ENCODE assay signal across 25 cellular contexts in genomic region chr1:15095492-15095867, GRCh38. TPM values are rescaled to one million over a fixed set of nuclear protein-coding genes. Genes with fewer than 3 reads are reported as not detected.
"Had no signal": no experiment of that assay in that cellular context is flagged by ENCODE, and none has a peak within 500 bp of the region (broad histone marks: within the 10 kb centered on the region; RNA-seq: fewer than 3 reads in every experiment).

No MANE protein-coding gene starts in this region.

- H3K27ac ChIP-seq: breast epithelium, KMS-11 had no signal

- H3K4me3 ChIP-seq: breast epithelium, MG63 had no signal

- H3K4me1 ChIP-seq: breast epithelium had no signal

- ATAC-seq: activated CD8-positive, alpha-beta memory T cell treated with anti-CD3 and anti-CD28 coated beads, Interleukin-2, amount 10 ng/mL, durations not matched to agents 7 days and 5 days; WTC11 had no signal

- H3K4me3 Mint-ChIP-seq: activated CD4-positive, alpha-beta T cell treated with anti-CD3 and anti-CD28 coated beads, Interleukin-2, amount 10 ng/mL, durations not matched to agents 24 days and 14 days; activated CD8-positive, alpha-beta memory T cell treated with anti-CD3 and anti-CD28 coated beads, Interleukin-2, amount 10 ng/mL, durations not matched to agents 7 days and 5 days; activated naive CD4-positive, alpha-beta T cell treated with anti-CD3 and anti-CD28 coated beads, Interleukin-2, amount 50 U/mL, for 24 hours; activated T-cell treated with anti-CD3 and anti-CD28 coated beads, Interleukin-2, amount 50 U/mL, for 24 hours; activated T-helper 1 cell treated with anti-CD3 and anti-CD28 coated beads, Interleukin-12 subunit alpha, Interleukin-12 subunit beta, Interleukin-2, Interleukin-4 antibody, amounts not matched to agents 30 ng/mL and 10 ng/mL and 1 ng/mL, durations not matched to agents 14 hours and 24 hours and 36 hours; T-helper 1 cell treated with Interleukin-12 subunit alpha and Interleukin-12 subunit beta and Interleukin-4 antibody, amounts not matched to agents 30 μg/mL and 1 μg/mL, for 36 hours; WTC11 had no signal

- H3K9me3 Mint-ChIP-seq: activated CD4-positive, alpha-beta T cell treated with anti-CD3 and anti-CD28 coated beads, Interleukin-2, amount 10 ng/mL, durations not matched to agents 24 days and 14 days; activated naive CD4-positive, alpha-beta T cell treated with anti-CD3 and anti-CD28 coated beads, Interleukin-2, amount 50 U/mL, for 24 hours; activated T-cell treated with anti-CD3 and anti-CD28 coated beads, Interleukin-2, amount 50 U/mL, for 24 hours; activated T-helper 1 cell treated with anti-CD3 and anti-CD28 coated beads, Interleukin-12 subunit alpha, Interleukin-12 subunit beta, Interleukin-2, Interleukin-4 antibody, amounts not matched to agents 30 ng/mL and 10 ng/mL and 1 ng/mL, durations not matched to agents 14 hours and 24 hours and 36 hours; T-helper 1 cell treated with Interleukin-12 subunit alpha and Interleukin-12 subunit beta and Interleukin-4 antibody, amounts not matched to agents 30 μg/mL and 1 μg/mL, for 36 hours; WTC11 had no signal

- H3K9me3 ChIP-seq: breast epithelium, MG63 had no signal

- DNase-seq: activated CD4-positive, alpha-beta T cell treated with anti-CD3 and anti-CD28 coated beads for 1 hour; activated CD4-positive, alpha-beta T cell treated with anti-CD3 and anti-CD28 coated beads, Interleukin-2, amount 10 ng/mL, durations not matched to agents 24 days and 14 days; activated CD4-positive, alpha-beta T cell treated with anti-CD3 and anti-CD28 coated beads, Interleukin-2, amount 50 U/mL, for 48 hours; activated CD8-positive, alpha-beta memory T cell treated with anti-CD3 and anti-CD28 coated beads, Interleukin-2, amount 10 ng/mL, durations not matched to agents 7 days and 5 days; activated effector memory CD4-positive, alpha-beta T cell treated with Interleukin-2 at 50 U/mL for 16 hours; activated naive CD4-positive, alpha-beta T cell; activated T-cell treated with anti-CD3 and anti-CD28 coated beads, Interleukin-2, amount 50 U/mL, for 24 hours; central memory CD4-positive, alpha-beta T cell; MG63; MV-4-11; NCI-H1092 treated with DMSO at 0.1 percent for 48 hours; NCI-H1417 treated with DMSO at 0.1 percent for 48 hours; NCI-H1694; NCI-H2029 treated with DMSO at 0.1 percent for 48 hours; NCI-H510A treated with DMSO at 0.1 percent for 48 hours; NCI-H69; NK-92 treated with Interleukin-12 subunit alpha and Interleukin-12 subunit beta, amount 100 ng/mL, for 24 hours; SHP77 treated with DMSO at 0.1 percent for 48 hours had no signal

- H3K9ac ChIP-seq: KMS-11 had no signal

- H3K36me3 Mint-ChIP-seq: activated CD8-positive, alpha-beta memory T cell treated with anti-CD3 and anti-CD28 coated beads, Interleukin-2, amount 10 ng/mL, durations not matched to agents 7 days and 5 days; activated naive CD4-positive, alpha-beta T cell treated with anti-CD3 and anti-CD28 coated beads, Interleukin-2, amount 50 U/mL, for 24 hours; WTC11 had no signal

- FAIRE-seq: RCC 7860 had no signal

- H3K4me2 ChIP-seq: KMS-11 had no signal

- H3K36me3 ChIP-seq: breast epithelium, MG63 had no signal

- H3K27me3 ChIP-seq: breast epithelium, MG63 had no signal

- H3K27ac Mint-ChIP-seq: activated CD4-positive, alpha-beta T cell treated with anti-CD3 and anti-CD28 coated beads, Interleukin-2, amount 10 ng/mL, durations not matched to agents 24 days and 14 days; activated CD8-positive, alpha-beta memory T cell treated with anti-CD3 and anti-CD28 coated beads, Interleukin-2, amount 10 ng/mL, durations not matched to agents 7 days and 5 days; activated naive CD4-positive, alpha-beta T cell treated with anti-CD3 and anti-CD28 coated beads, Interleukin-2, amount 50 U/mL, for 24 hours; activated T-cell treated with anti-CD3 and anti-CD28 coated beads, Interleukin-2, amount 50 U/mL, for 24 hours; activated T-helper 1 cell treated with anti-CD3 and anti-CD28 coated beads, Interleukin-12 subunit alpha, Interleukin-12 subunit beta, Interleukin-2, Interleukin-4 antibody, amounts not matched to agents 30 ng/mL and 10 ng/mL and 1 ng/mL, durations not matched to agents 14 hours and 24 hours and 36 hours; T-helper 1 cell treated with Interleukin-12 subunit alpha and Interleukin-12 subunit beta and Interleukin-4 antibody, amounts not matched to agents 30 μg/mL and 1 μg/mL, for 36 hours; WTC11 had no signal

RNA-seq across cellular contexts. Expression of gene TMEM51, which starts 58.1 kb away (rescaled TPM):
- total RNA-seq: activated CD8-positive, alpha-beta memory T cell treated with anti-CD3 and anti-CD28 coated beads, Interleukin-2, amount 10 ng/mL, durations not matched to agents 7 days and 5 days had no signal
